ENCODE assay signal across 22 cellular contexts in genomic region chr2:76921006-76921405, GRCh38.
"Had no signal": no experiment of that assay in that cellular context is flagged by ENCODE, and none has a peak within 500 bp of the region (broad histone marks: within the 10 kb centered on the region; RNA-seq: fewer than 3 reads in every experiment).

No MANE protein-coding gene starts in this region.

- H3K9me3 ChIP-seq: esophagus muscularis mucosa, gastroesophageal sphincter, heart left ventricle, left lung, lower lobe of right lung, mucosa of descending colon had no signal

- H3K4me2 ChIP-seq: hepatocyte had no signal

- ATAC-seq: foreskin keratinocyte, gastroesophageal sphincter, heart left ventricle, left cardiac atrium, left lung, left ventricle myocardium superior, lower lobe of right lung, mucosa of descending colon had no signal

- H2AFZ ChIP-seq: hepatocyte had no signal

- H3K36me3 ChIP-seq: esophagus muscularis mucosa, gastroesophageal sphincter, heart left ventricle, left lung, lower lobe of right lung had no signal

- H3K27ac ChIP-seq: coronary artery, dorsolateral prefrontal cortex, esophagus muscularis mucosa, foreskin keratinocyte, gastroesophageal sphincter, heart left ventricle, hepatocyte, left lung, lower lobe of right lung had no signal

- H3K4me3 ChIP-seq: coronary artery, dorsolateral prefrontal cortex, esophagus muscularis mucosa, gastroesophageal sphincter, heart left ventricle, hepatocyte, left lung, lower lobe of right lung, mucosa of descending colon had no signal

- DNase-seq: dermis blood vessel endothelial cell; dorsolateral prefrontal cortex; effector CD4-positive, alpha-beta T cell; effector memory CD4-positive, alpha-beta T cell; foreskin keratinocyte; heart left ventricle; hypothalamus; immature natural killer cell; left cardiac atrium; left lung; left ventricle myocardium superior; lower lobe of right lung; mesenchymal stem cell; mucosa of descending colon; naive B cell had no signal

- H3K4me1 ChIP-seq: esophagus muscularis mucosa, foreskin keratinocyte, gastroesophageal sphincter, heart left ventricle, left lung, lower lobe of right lung had no signal

- H3K27me3 ChIP-seq: dorsolateral prefrontal cortex, esophagus muscularis mucosa, foreskin keratinocyte, gastroesophageal sphincter, heart left ventricle, hepatocyte, left lung had no signal

- FAIRE-seq: endothelial cell of umbilical vein, frontal cortex, keratinocyte had no signal

- H3K79me2 ChIP-seq: hepatocyte had no signal
